ENCODE assay signal across 10 cellular contexts in genomic region chr13:109654341-109655205, GRCh38.
DNase-seq lines count a peak whose midpoint lies in the region; TF ChIP-seq lines count a peak whose summit lies in the region.
"Had no signal": no experiment of that assay in that cellular context is flagged by ENCODE, and none has a peak within 500 bp of the region (broad histone marks: within the 10 kb centered on the region; RNA-seq: fewer than 3 reads in every experiment).

No MANE protein-coding gene starts in this region.

- H3K9me3 ChIP-seq in tibial nerve: no peaks in the 10 kb centered on the region

- DNase-seq in MV-4-11 (lab: John Stamatoyannopoulos, UW) (peak; percentile 97), coronary artery (ENCODE audit: low spot score) (no peak), medulla oblongata (ENCODE audit: extremely low spot score) (peak; percentile 85), tibial nerve (ENCODE audit: low spot score in 2 of 2) (peak in 1 of 2 donors; percentile 29), NCI-H510A treated with DMSO at 0.1 percent for 48 hours (lab: John Stamatoyannopoulos, UW) (no peak), H7 (no peak), middle frontal gyrus (ENCODE audit: extremely low spot score, low spot score) (no peak)
- DNase-seq in activated CD4-positive, alpha-beta T cell treated with anti-CD3 and anti-CD28 coated beads, Interleukin-2, amount 50 U/mL, for 48 hours: no peak
- DNase-seq: stimulated activated CD4-positive, alpha-beta T cell treated with anti-CD3 and anti-CD28 coated beads, Interleukin-12 subunit alpha, Interleukin-12 subunit beta, amount 100 ng/mL, for 4 hours; stimulated activated naive CD4-positive, alpha-beta T cell treated with Interleukin-2 at 50 U/mL for 16 hours had no signal

- TF ChIP-seq CTCF in coronary artery (IDR thresholded peaks at IDR 0.05): no peak
- TF ChIP-seq CTCF in tibial nerve (IDR thresholded peaks at IDR 0.05): no peak

- H3K27me3 ChIP-seq in tibial nerve: no peaks in the 10 kb centered on the region
- no peaks in the 10 kb centered on the region for H3K27me3 ChIP-seq in H7 (ENCODE audit: control insufficient read depth, insufficient read depth, low read length)

- H3K27ac ChIP-seq in coronary artery (peak overlapping the region; percentile 0 to 80), tibial nerve (peak overlapping the region in 2 of 4 donors; percentile 43 to 55)

- peak; percentile 92 to 94 for TF ChIP-seq EP300 in tibial nerve (IDR thresholded peaks at IDR 0.05)

- H3K4me3 ChIP-seq in coronary artery (peak overlapping the region; percentile 29), tibial nerve (no peak overlapping the region), H7 (ENCODE audit: insufficient read depth, low read depth, low read length) (no peak overlapping the region)

- peaks cover 0 to 19% (median 5%) of the 10 kb centered on the region in 4 donors for H3K4me1 ChIP-seq in tibial nerve

- H3K36me3 ChIP-seq in tibial nerve: no peaks in the 10 kb centered on the region
- no peaks in the 10 kb centered on the region for H3K36me3 ChIP-seq in H7 (replicated peaks; ENCODE audit: control insufficient read depth, insufficient read depth, low read length)

- WGBS in tibial nerve, 2 donors: 42 to 56% methylated on average over 17 of the region's 17 CpGs

- TF ChIP-seq POLR2A in tibial nerve (IDR thresholded peaks at IDR 0.05): no peak

Comparison
In these comparisons a context has a peak if more than half of its experiments do, and no peak if none do; other contexts are left out.
1. DNase-seq: peak in MV-4-11 (single experiment) and medulla oblongata (single experiment); none in coronary artery (single experiment), NCI-H510A treated with DMSO at 0.1 percent for 48 hours (single experiment), activated CD4-positive, alpha-beta T cell treated with anti-CD3 and anti-CD28 coated beads, Interleukin-2, amount 50 U/mL, for 48 hours (0 of 2), H7 (single experiment) and middle frontal gyrus (single experiment).